2 cellular contexts compared by ENCODE assay signal in genomic region chr15:90219421-90220141, GRCh38.
TF ChIP-seq lines count a peak whose summit lies in the region.

No MANE protein-coding gene starts in this region.

TF ChIP-seq in endothelial cell of umbilical vein, 7 proteins besides CTCF, POLR2A, EP300 and RAD21:
- TF ChIP-seq, protein P1, sequence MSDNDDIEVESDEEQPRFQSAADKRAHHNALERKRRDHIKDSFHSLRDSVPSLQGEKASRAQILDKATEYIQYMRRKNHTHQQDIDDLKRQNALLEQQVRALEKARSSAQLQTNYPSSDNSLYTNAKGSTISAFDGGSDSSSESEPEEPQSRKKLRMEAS (IDR thresholded peaks at IDR 0.05; ENCODE audit: insufficient read depth, insufficient read length) = no peak
- TF ChIP-seq EZH2 (IDR thresholded peaks at IDR 0.05; ENCODE audit: borderline replicate concordance, low read depth, low read length, severe bottlenecking) = no peak
- no peak for TF ChIP-seq GATA2 (IDR thresholded peaks at IDR 0.05; ENCODE audit: insufficient read depth, insufficient read length, low read depth, low read length)
- no peak for TF ChIP-seq FOS (IDR thresholded peaks at IDR 0.05; ENCODE audit: borderline replicate concordance, insufficient read depth, low read length)
- no peak for TF ChIP-seq MYC (IDR thresholded peaks at IDR 0.05; ENCODE audit: low read depth, low read length)
- no peak for TF ChIP-seq POLR2AphosphoS5 (IDR thresholded peaks at IDR 0.05; ENCODE audit: insufficient read depth, low read depth, low read length)
- TF ChIP-seq JUN (IDR thresholded peaks at IDR 0.05; ENCODE audit: borderline replicate concordance, insufficient read depth, insufficient read length, low read depth) = no peak

TF ChIP-seq in neural cell, 6 proteins besides CTCF, POLR2A, EP300 and RAD21 (continued from another document):
- no peak for TF ChIP-seq REST (IDR thresholded peaks at IDR 0.05; ENCODE audit: borderline replicate concordance)
